37 cellular contexts compared by ENCODE assay signal in genomic region chr1:11964656-11965055, GRCh38.
"Had no signal": no experiment of that assay in that cellular context is flagged by ENCODE, and none has a peak within 500 bp of the region (broad histone marks: within the 10 kb centered on the region; RNA-seq: fewer than 3 reads in every experiment).

No MANE protein-coding gene starts in this region.

- H3K4me3 ChIP-seq: adrenal gland, body of pancreas, breast epithelium had no signal

- H3K27me3 Mint-ChIP-seq: activated B cell treated with CpG ODN at 0.5 μM for 24 hours; activated CD4-positive, alpha-beta memory T cell treated with anti-CD3 and anti-CD28 coated beads for 36 hours; activated CD4-positive, alpha-beta T cell treated with anti-CD3 and anti-CD28 coated beads, Interleukin-2, amount 10 ng/mL, durations not matched to agents 24 days and 14 days; activated CD8-positive, alpha-beta memory T cell treated with anti-CD3 and anti-CD28 coated beads, Interleukin-2, amount 10 ng/mL, durations not matched to agents 7 days and 5 days; activated CD8-positive, alpha-beta T cell treated with anti-CD3 and anti-CD28 coated beads for 36 hours; activated naive CD8-positive, alpha-beta T cell treated with anti-CD3 and anti-CD28 coated beads for 36 hours; activated T-helper 17 cell treated with anti-CD3 and anti-CD28 coated beads, Interleukin-2, amount 50 U/mL, for 72 hours had no signal

- DNase-seq: activated B cell treated with CpG ODN at 0.5 μM for 24 hours; activated CD4-positive, alpha-beta memory T cell treated with anti-CD3 and anti-CD28 coated beads for 36 hours; activated CD4-positive, alpha-beta T cell treated with anti-CD3 and anti-CD28 coated beads for 4 hours; activated CD4-positive, alpha-beta T cell treated with anti-CD3 and anti-CD28 coated beads, Interleukin-2, amount 10 ng/mL, durations not matched to agents 24 days and 14 days; activated CD4-positive, alpha-beta T cell treated with anti-CD3 and anti-CD28 coated beads, Interleukin-2, amount 50 U/mL, for 1 hour; activated CD4-positive, alpha-beta T cell treated with anti-CD3 and anti-CD28 coated beads, Interleukin-2, amount 50 U/mL, for 4 hours; activated CD4-positive, CD25-positive, alpha-beta regulatory T cell treated with anti-CD3 and anti-CD28 coated beads, Interleukin-2, amount 50 U/mL, for 72 hours; activated CD8-positive, alpha-beta memory T cell treated with anti-CD3 and anti-CD28 coated beads, Interleukin-2, amount 10 ng/mL, durations not matched to agents 7 days and 5 days; activated CD8-positive, alpha-beta T cell treated with anti-CD3 and anti-CD28 coated beads for 36 hours; activated effector memory CD4-positive, alpha-beta T cell treated with anti-CD3 and anti-CD28 coated beads, Interleukin-2, amount 50 U/mL, for 16 hours; activated gamma-delta T cell treated with Interleukin-2 at 50 U/mL for 16 hours; activated naive CD4-positive, alpha-beta T cell; activated naive CD4-positive, alpha-beta T cell treated with anti-CD3 and anti-CD28 coated beads for 36 hours; activated naive CD4-positive, alpha-beta T cell treated with anti-CD3 and anti-CD28 coated beads, Interleukin-2, amount 50 U/mL, for 16 hours; activated naive CD8-positive, alpha-beta T cell treated with anti-CD3 and anti-CD28 coated beads for 36 hours; activated T-cell treated with anti-CD3 and anti-CD28 coated beads for 4 hours; activated T-cell treated with anti-CD3 and anti-CD28 coated beads, Interleukin-2, amount 50 U/mL, for 1 hour; activated T-cell treated with anti-CD3 and anti-CD28 coated beads, Interleukin-2, amount 50 U/mL, for 4 hours; activated T-cell treated with anti-CD3 and anti-CD28 coated beads, Interleukin-2, amount 50 U/mL, for 72 hours; adrenal gland; amniotic stem cell; aorta; body of pancreas; brain microvascular endothelial cell; central memory CD4-positive, alpha-beta T cell; T-helper 1 cell; T-helper 2 cell; T-helper 9 cell had no signal

- H3K36me3 Mint-ChIP-seq: activated naive CD4-positive, alpha-beta T cell treated with anti-CD3 and anti-CD28 coated beads, Interleukin-2, amount 50 U/mL, for 72 hours had no signal

- H3K4me1 Mint-ChIP-seq: activated CD4-positive, alpha-beta T cell treated with anti-CD3 and anti-CD28 coated beads, Interleukin-2, amount 10 ng/mL, durations not matched to agents 24 days and 14 days; activated CD8-positive, alpha-beta memory T cell treated with anti-CD3 and anti-CD28 coated beads, Interleukin-2, amount 10 ng/mL, durations not matched to agents 7 days and 5 days; activated naive CD8-positive, alpha-beta T cell treated with anti-CD3 and anti-CD28 coated beads for 36 hours; activated T-helper 17 cell treated with anti-CD3 and anti-CD28 coated beads, Interleukin-2, amount 50 U/mL, for 72 hours had no signal

- H3K27ac Mint-ChIP-seq: activated B cell treated with CpG ODN at 0.5 μM for 24 hours; activated CD4-positive, alpha-beta memory T cell treated with anti-CD3 and anti-CD28 coated beads for 36 hours; activated CD4-positive, alpha-beta T cell treated with anti-CD3 and anti-CD28 coated beads, Interleukin-2, amount 10 ng/mL, durations not matched to agents 24 days and 14 days; activated CD8-positive, alpha-beta memory T cell treated with anti-CD3 and anti-CD28 coated beads, Interleukin-2, amount 10 ng/mL, durations not matched to agents 7 days and 5 days; activated CD8-positive, alpha-beta T cell treated with anti-CD3 and anti-CD28 coated beads for 36 hours; activated naive CD4-positive, alpha-beta T cell treated with anti-CD3 and anti-CD28 coated beads for 36 hours; activated naive CD4-positive, alpha-beta T cell treated with anti-CD3 and anti-CD28 coated beads, Interleukin-2, amount 50 U/mL, for 72 hours; activated naive CD8-positive, alpha-beta T cell treated with anti-CD3 and anti-CD28 coated beads for 36 hours; activated T-cell treated with anti-CD3 and anti-CD28 coated beads, Interleukin-2, amount 50 U/mL, for 72 hours; activated T-helper 1 cell treated with anti-CD3 and anti-CD28 coated beads, Interleukin-12 subunit alpha, Interleukin-12 subunit beta, Interleukin-2, Interleukin-4 antibody, amounts not matched to agents 30 ng/mL and 10 ng/mL and 1 ng/mL, durations not matched to agents 14 hours and 24 hours and 36 hours; activated T-helper 17 cell treated with anti-CD3 and anti-CD28 coated beads, Interleukin-2, amount 50 U/mL, for 72 hours; T-helper 1 cell treated with Interleukin-12 subunit alpha and Interleukin-12 subunit beta and Interleukin-4 antibody, amounts not matched to agents 30 μg/mL and 1 μg/mL, for 36 hours; T-helper 2 cell treated with Interferon-gamma antibody and Interleukin-4, amounts not matched to agents 5 μg/mL and 100 μg/mL, for 36 hours had no signal

- H3K27me3 ChIP-seq: adrenal gland, body of pancreas, brain microvascular endothelial cell, breast epithelium had no signal

- ATAC-seq: activated CD8-positive, alpha-beta memory T cell treated with anti-CD3 and anti-CD28 coated beads, Interleukin-2, amount 10 ng/mL, durations not matched to agents 7 days and 5 days; activated CD8-positive, alpha-beta T cell treated with anti-CD3 and anti-CD28 coated beads for 36 hours; activated naive CD4-positive, alpha-beta T cell treated with anti-CD3 and anti-CD28 coated beads, Interleukin-2, amount 50 U/mL, for 72 hours; activated T-cell treated with anti-CD3 and anti-CD28 coated beads, Interleukin-2, amount 50 U/mL, for 4 hours; activated T-cell treated with anti-CD3 and anti-CD28 coated beads, Interleukin-2, amount 50 U/mL, for 72 hours; activated T-helper 17 cell treated with anti-CD3 and anti-CD28 coated beads, Interleukin-2, amount 50 U/mL, for 72 hours; body of pancreas had no signal

- H3K4me1 ChIP-seq: breast epithelium had no signal

- H3K4me3 Mint-ChIP-seq: activated B cell treated with CpG ODN at 0.5 μM for 24 hours; activated CD4-positive, alpha-beta memory T cell treated with anti-CD3 and anti-CD28 coated beads for 36 hours; activated CD4-positive, alpha-beta T cell treated with anti-CD3 and anti-CD28 coated beads, Interleukin-2, amount 10 ng/mL, durations not matched to agents 24 days and 14 days; activated CD8-positive, alpha-beta memory T cell treated with anti-CD3 and anti-CD28 coated beads, Interleukin-2, amount 10 ng/mL, durations not matched to agents 7 days and 5 days; activated CD8-positive, alpha-beta T cell treated with anti-CD3 and anti-CD28 coated beads for 36 hours; activated naive CD4-positive, alpha-beta T cell treated with anti-CD3 and anti-CD28 coated beads for 36 hours; activated naive CD8-positive, alpha-beta T cell treated with anti-CD3 and anti-CD28 coated beads for 36 hours; activated T-cell treated with anti-CD3 and anti-CD28 coated beads, Interleukin-2, amount 50 U/mL, for 4 hours; activated T-cell treated with anti-CD3 and anti-CD28 coated beads, Interleukin-2, amount 50 U/mL, for 72 hours; activated T-helper 1 cell treated with anti-CD3 and anti-CD28 coated beads, Interleukin-12 subunit alpha, Interleukin-12 subunit beta, Interleukin-2, Interleukin-4 antibody, amounts not matched to agents 30 ng/mL and 10 ng/mL and 1 ng/mL, durations not matched to agents 14 hours and 24 hours and 36 hours; activated T-helper 17 cell treated with anti-CD3 and anti-CD28 coated beads, Interleukin-2, amount 50 U/mL, for 72 hours; T-helper 1 cell treated with Interleukin-12 subunit alpha and Interleukin-12 subunit beta and Interleukin-4 antibody, amounts not matched to agents 30 μg/mL and 1 μg/mL, for 36 hours; T-helper 2 cell treated with Interferon-gamma antibody and Interleukin-4, amounts not matched to agents 5 μg/mL and 100 μg/mL, for 36 hours had no signal

- H3K27ac ChIP-seq: adrenal gland, body of pancreas, brain microvascular endothelial cell, breast epithelium, VCaP had no signal

- H3K9me3 Mint-ChIP-seq: activated B cell treated with CpG ODN at 0.5 μM for 24 hours; activated CD4-positive, alpha-beta memory T cell treated with anti-CD3 and anti-CD28 coated beads for 36 hours; activated CD4-positive, alpha-beta T cell treated with anti-CD3 and anti-CD28 coated beads, Interleukin-2, amount 10 ng/mL, durations not matched to agents 24 days and 14 days; activated CD8-positive, alpha-beta T cell treated with anti-CD3 and anti-CD28 coated beads for 36 hours; activated naive CD4-positive, alpha-beta T cell treated with anti-CD3 and anti-CD28 coated beads for 36 hours; activated naive CD4-positive, alpha-beta T cell treated with anti-CD3 and anti-CD28 coated beads, Interleukin-2, amount 50 U/mL, for 72 hours; activated naive CD8-positive, alpha-beta T cell treated with anti-CD3 and anti-CD28 coated beads for 36 hours; activated T-cell treated with anti-CD3 and anti-CD28 coated beads, Interleukin-2, amount 50 U/mL, for 4 hours; activated T-cell treated with anti-CD3 and anti-CD28 coated beads, Interleukin-2, amount 50 U/mL, for 72 hours; activated T-helper 1 cell treated with anti-CD3 and anti-CD28 coated beads, Interleukin-12 subunit alpha, Interleukin-12 subunit beta, Interleukin-2, Interleukin-4 antibody, amounts not matched to agents 30 ng/mL and 10 ng/mL and 1 ng/mL, durations not matched to agents 14 hours and 24 hours and 36 hours; activated T-helper 17 cell treated with anti-CD3 and anti-CD28 coated beads, Interleukin-2, amount 50 U/mL, for 72 hours; T-helper 1 cell treated with Interleukin-12 subunit alpha and Interleukin-12 subunit beta and Interleukin-4 antibody, amounts not matched to agents 30 μg/mL and 1 μg/mL, for 36 hours; T-helper 2 cell treated with Interferon-gamma antibody and Interleukin-4, amounts not matched to agents 5 μg/mL and 100 μg/mL, for 36 hours had no signal

- FAIRE-seq: astrocyte, TTC549 had no signal

- H3K9me3 ChIP-seq: adrenal gland, body of pancreas, breast epithelium had no signal
